Comparison of ENCODE assay signal across 9 cellular contexts in genomic region chr6:157755752-157756411, GRCh38.
DNase-seq lines count a peak whose midpoint lies in the region; ATAC-seq and TF ChIP-seq lines count a peak whose summit lies in the region.
"Had no signal": no experiment of that assay in that cellular context is flagged by ENCODE, and none has a peak within 500 bp of the region (broad histone marks: within the 10 kb centered on the region; RNA-seq: fewer than 3 reads in every experiment).

No MANE protein-coding gene starts in this region.

- 96 to 97% methylated on average over 3 of the region's 3 CpGs for WGBS in aorta, 2 donors

- intact Hi-C loops in aorta (cut with DNase I) = loop anchor here (2.0 to 5.0 kb wide), 3 partner anchors 66 to 117 kb away; partner anchors contain the start of gene SNX9 (in 1 of the 2)

- DNase-seq in activated CD4-positive, alpha-beta T cell treated with anti-CD3 and anti-CD28 coated beads, Interleukin-2, amount 50 U/mL, for 4 hours = peak; percentile 65 to 73
- DNase-seq in chondrocyte (ENCODE audit: low spot score) = no peak
- DNase-seq in stimulated activated CD8-positive, alpha-beta memory T cell treated with anti-CD3 and anti-CD28 coated beads, Interleukin-2, amount 100 ng/mL, for 48 hours (ENCODE audit: low read depth in 2 of 2) = peak; percentile 42 to 51
- DNase-seq in HuH-7 (ENCODE audit: low spot score) = no peak
- DNase-seq in middle frontal gyrus (ENCODE audit: extremely low spot score, low spot score) = no peak
- no peak for DNase-seq in aorta

- no peaks in the 10 kb centered on the region for H3K9me3 Mint-ChIP-seq in chondrocyte (ENCODE audit: low read depth)

- H3K4me3 ChIP-seq in HEK293 (ENCODE audit: low read depth, low read length) (no peak overlapping the region), aorta (ENCODE audit: low read length in 2 of 2) (no peak overlapping the region)
- H3K4me3 ChIP-seq: pancreas had no signal

- H3K4me1 ChIP-seq in HEK293 (ENCODE audit: control insufficient read depth, insufficient read depth, low read length) (0 out of 2 replicates have a peak, but pooled peaks cover 3% of the 10 kb centered on the region), aorta (ENCODE audit: control insufficient read depth in 1 of 2, insufficient read depth in 2 of 2, low read length in 2 of 2) (peaks cover 0 to 2% of the 10 kb centered on the region in 2 donors)
- H3K4me1 ChIP-seq: pancreas had no signal

- H3K9me3 ChIP-seq in HEK293 (ENCODE audit: control insufficient read depth, insufficient read depth, low read depth, low read length) (no peaks in the 10 kb centered on the region), aorta (ENCODE audit: control insufficient read depth, low read length) (no peaks in the 10 kb centered on the region)
- H3K9me3 ChIP-seq: pancreas had no signal

- H3K27ac ChIP-seq in HEK293 (ENCODE audit: extremely low read depth, low read depth, low read length) = no peak overlapping the region
- no peak overlapping the region for H3K27ac ChIP-seq in aorta (ENCODE audit: low read depth in 1 of 2, low read length in 2 of 2)
- H3K27ac ChIP-seq: pancreas had no signal

- H3K27me3 Mint-ChIP-seq in chondrocyte (ENCODE audit: low read depth) = no peaks in the 10 kb centered on the region

- ATAC-seq in aorta (ENCODE audit: low FRiP score) = no peak
- no peak for ATAC-seq in HG02798 (IDR thresholded peaks at IDR 0.05; ENCODE audit: poor library complexity, unreplicated experiment)

- CTCF ChIA-PET in HEK293 (lab: Yijun Ruan, JAX) = interaction anchor here (0.6 to 11.8 kb wide), 43 partner anchors 9 to 1253 kb away, joined by 3 to 143 read pairs (median 5); no protein-coding TSS in a partner anchor

- no peaks in the 10 kb centered on the region for H3K36me3 Mint-ChIP-seq in chondrocyte (ENCODE audit: low read depth)

- H3K4me3 Mint-ChIP-seq in chondrocyte (ENCODE audit: unreplicated experiment) = no peak overlapping the region

- H3K27ac Mint-ChIP-seq in chondrocyte (ENCODE audit: unreplicated experiment) = peak overlapping the region; percentile 88

- peaks cover 49% of the 10 kb centered on the region for H3K4me1 Mint-ChIP-seq in chondrocyte (ENCODE audit: low read depth)

- POLR2A ChIA-PET in HEK293 (lab: Yijun Ruan, JAX) = interaction anchor here (0.6 kb wide), 1 partner anchor 52 kb away, joined by 3 read pairs; no protein-coding TSS in a partner anchor

- H3K27me3 ChIP-seq in aorta (ENCODE audit: control insufficient read depth in 1 of 2, insufficient read depth in 2 of 2, low read length in 1 of 2) = no peaks in the 10 kb centered on the region
- H3K27me3 ChIP-seq: pancreas had no signal

- no peaks in the 10 kb centered on the region for H3K36me3 ChIP-seq in HEK293 (ENCODE audit: control insufficient read depth in 2 of 2, insufficient read depth in 1 of 2, low read length in 2 of 2)
- no peaks in the 10 kb centered on the region for H3K36me3 ChIP-seq in aorta (ENCODE audit: control insufficient read depth in 1 of 2, insufficient read depth in 2 of 2, low read length in 1 of 2)
- H3K36me3 ChIP-seq: pancreas had no signal

- TF ChIP-seq CTCF in HEK293 (tag by site-specific recombination; IDR thresholded peaks at IDR 0.05) (no peak), chondrocyte (IDR thresholded peaks at IDR 0.05) (no peak)

TF ChIP-seq in HEK293, 187 proteins besides CTCF, POLR2A, EP300 and RAD21:
- no peak for TF ChIP-seq IKZF3 (tag by site-specific recombination; IDR thresholded peaks at IDR 0.05)
- 0 out of 2 replicates have a peak, but pooled peaks have one; percentile 40 for TF ChIP-seq ZNF121 (tag by site-specific recombination; IDR thresholded peaks at IDR 0.05)
- TF ChIP-seq ZNF521 (tag by site-specific recombination; IDR thresholded peaks at IDR 0.05) = no peak
- no peak for TF ChIP-seq ZNF302 (tag by site-specific recombination; IDR thresholded peaks at IDR 0.05; ENCODE audit: low read depth)
- TF ChIP-seq ZNF433 (tag by site-specific recombination; IDR thresholded peaks at IDR 0.05; ENCODE audit: low read depth) = no peak
- TF ChIP-seq ZBTB26 (tag by site-specific recombination; optimal IDR thresholded peaks at IDR 0.05) = peak; percentile 5
- TF ChIP-seq ZNF184 (tag by site-specific recombination; IDR thresholded peaks at IDR 0.05) = no peak
- TF ChIP-seq ZNF704 (tag by site-specific recombination; IDR thresholded peaks at IDR 0.05) = no peak
- no peak for TF ChIP-seq ZNF335 (tag by site-specific recombination; conservative IDR thresholded peaks at IDR 0.05)

Comparison
In these comparisons a context has a peak if more than half of its experiments do, and no peak if none do; other contexts are left out.
1. DNase-seq: peak in activated CD4-positive, alpha-beta T cell treated with anti-CD3 and anti-CD28 coated beads, Interleukin-2, amount 50 U/mL, for 4 hours (2 of 2) and stimulated activated CD8-positive, alpha-beta memory T cell treated with anti-CD3 and anti-CD28 coated beads, Interleukin-2, amount 100 ng/mL, for 48 hours (2 of 2); none in chondrocyte (single experiment), HuH-7 (single experiment), middle frontal gyrus (single experiment) and aorta (0 of 2).